2 cellular contexts compared by ENCODE assay signal in genomic region chr20:51074062-51074461, GRCh38.
TF ChIP-seq lines count a peak whose summit lies in the region.

No MANE protein-coding gene starts in this region.

TF ChIP-seq in HEK293, 187 proteins besides CTCF, POLR2A, EP300 and RAD21:
- TF ChIP-seq ZNF280D (tag by site-specific recombination; IDR thresholded peaks at IDR 0.05) (peak; percentile 85; the same call in 1 of the 2 replicates), INSM2 (tag by site-specific recombination; IDR thresholded peaks at IDR 0.05) (no peak)

TF ChIP-seq in K562, 482 proteins besides CTCF, POLR2A, EP300 and RAD21 (continued from another document):
- TF ChIP-seq USF2 (CRISPR knock-in tag; IDR thresholded peaks at IDR 0.05) (0 out of 2 replicates have a peak, but pooled peaks have one; percentile 10), DPF2 (IDR thresholded peaks at IDR 0.05) (no peak), MAFG (tag; conservative IDR thresholded peaks at IDR 0.05) (no peak), DIDO1 (tag; IDR thresholded peaks at IDR 0.05; ENCODE audit: low read depth) (no peak), CBX8 (IDR thresholded peaks at IDR 0.05; ENCODE audit: borderline replicate concordance, extremely low read depth, low read depth, low read length, poor library complexity, severe bottlenecking) (no peak)
